Comparison of ENCODE assay signal across 1 cellular context in genomic region chr1:8878448-8879347, GRCh38.
TF ChIP-seq lines count a peak whose summit lies in the region.

ENO1 (minus strand) TSS chr1:8878686; CDS start chr1:8874908, 3,778 bp downstream.

TF ChIP-seq in K562, 482 proteins besides CTCF, POLR2A, EP300 and RAD21 (continued from another document and continues in another):
- TF ChIP-seq ZNF395 (CRISPR knock-in tag; IDR thresholded peaks at IDR 0.05), result peak; percentile 88
- TF ChIP-seq HINFP (tag; conservative IDR thresholded peaks at IDR 0.05; ENCODE audit: low read depth), result no peak
- TF ChIP-seq ZC3H8 (IDR thresholded peaks at IDR 0.05), result no peak
- TF ChIP-seq ZBTB5 (IDR thresholded peaks at IDR 0.05), result no peak
- 0 out of 2 replicates have a peak, but pooled peaks have one; percentile 15 for TF ChIP-seq SOX6 (IDR thresholded peaks at IDR 0.05)
- peak; percentile 90 for TF ChIP-seq ZBTB33 (CRISPR knock-in tag; IDR thresholded peaks at IDR 0.05)
- peak; percentile 96; the same call in 1 of the 2 replicates for TF ChIP-seq FOXP4 (CRISPR knock-in tag; IDR thresholded peaks at IDR 0.05; ENCODE audit: borderline replicate concordance)
- no peak; the same call in 1 of the 2 replicates for TF ChIP-seq ARID3B (CRISPR knock-in tag; IDR thresholded peaks at IDR 0.05; ENCODE audit: borderline replicate concordance)
- no peak for TF ChIP-seq KLF10 (CRISPR knock-in tag; IDR thresholded peaks at IDR 0.05)
- TF ChIP-seq POLR2AphosphoS5 (IDR thresholded peaks at IDR 0.05; ENCODE audit: control insufficient read depth, insufficient read depth, low read depth, low read length), result peak; percentile 96
- peak; percentile 72; the same call in 1 of the 2 replicates for TF ChIP-seq ZNF124 (CRISPR knock-in tag; IDR thresholded peaks at IDR 0.05)
- TF ChIP-seq MAZ (CRISPR knock-in tag; conservative IDR thresholded peaks at IDR 0.05 in 1 of 2, IDR thresholded peaks at IDR 0.05 in 1 of 2), result peak; percentile 66 to 91
- TF ChIP-seq DDX20 (tag; IDR thresholded peaks at IDR 0.05; ENCODE audit: low read depth), result no peak
- TF ChIP-seq BRF2 (IDR thresholded peaks at IDR 0.05; ENCODE audit: borderline replicate concordance, insufficient read depth, insufficient read length), result no peak
- TF ChIP-seq ZBTB2 (IDR thresholded peaks at IDR 0.05), result peak; percentile 94
- no peak; the same call in 1 of the 2 replicates for TF ChIP-seq ZNF75A (CRISPR knock-in tag; IDR thresholded peaks at IDR 0.05)
- peak; percentile 91 for TF ChIP-seq ZNF740 (CRISPR knock-in tag; IDR thresholded peaks at IDR 0.05)
- no peak; a peak in 1 of 4 replicates for TF ChIP-seq ZNF740 (tag; IDR thresholded peaks at IDR 0.05)
- peak; percentile 96 for TF ChIP-seq ELF1 (tag; IDR thresholded peaks at IDR 0.05)
- no peak for TF ChIP-seq SRSF7 (optimal IDR thresholded peaks at IDR 0.05; ENCODE audit: low read depth, low read length)
- no peak for TF ChIP-seq MAFK (IDR thresholded peaks at IDR 0.05; ENCODE audit: low read length)
- peak; percentile 98 for TF ChIP-seq POLR2B (IDR thresholded peaks at IDR 0.05; ENCODE audit: low read depth, partially characterized antibody)
- no peak; the same call in 1 of the 2 replicates for TF ChIP-seq HEY1 (CRISPR knock-in tag; IDR thresholded peaks at IDR 0.05; ENCODE audit: borderline replicate concordance)
- peak; percentile 98 for TF ChIP-seq ZNF609 (CRISPR knock-in tag; IDR thresholded peaks at IDR 0.05; ENCODE audit: borderline replicate concordance)
- TF ChIP-seq SMAD2 (IDR thresholded peaks at IDR 0.05; ENCODE audit: low read depth, low read length), result no peak
- TF ChIP-seq UBTF (IDR thresholded peaks at IDR 0.05; ENCODE audit: borderline replicate concordance in 1 of 2, low read depth in 2 of 2, low read length in 2 of 2), result peak in 1 of 2 experiments; percentile 75; a peak in 1 of 4 replicates
- TF ChIP-seq KAT8 (IDR thresholded peaks at IDR 0.05; ENCODE audit: low read depth), result no peak
- TF ChIP-seq ELF4 (CRISPR knock-in tag; IDR thresholded peaks at IDR 0.05), result peak; percentile 90
- TF ChIP-seq TOE1 (IDR thresholded peaks at IDR 0.05; ENCODE audit: borderline replicate concordance), result peak; percentile 12; the same call in 1 of the 2 replicates
- TF ChIP-seq TOE1 (CRISPR knock-in tag; IDR thresholded peaks at IDR 0.05; ENCODE audit: borderline replicate concordance, low read depth), result peak; percentile 93
- TF ChIP-seq NFE2 (IDR thresholded peaks at IDR 0.05; ENCODE audit: low read depth), result no peak
- TF ChIP-seq NR2F6 (CRISPR knock-in tag; IDR thresholded peaks at IDR 0.05), result no peak
- no peak for TF ChIP-seq SNAPC5 (CRISPR knock-in tag; IDR thresholded peaks at IDR 0.05)
- peak; percentile 99; the same call in 1 of the 2 replicates for TF ChIP-seq ZNF282 (CRISPR knock-in tag; IDR thresholded peaks at IDR 0.05)
